In the genomic region with DNA sequence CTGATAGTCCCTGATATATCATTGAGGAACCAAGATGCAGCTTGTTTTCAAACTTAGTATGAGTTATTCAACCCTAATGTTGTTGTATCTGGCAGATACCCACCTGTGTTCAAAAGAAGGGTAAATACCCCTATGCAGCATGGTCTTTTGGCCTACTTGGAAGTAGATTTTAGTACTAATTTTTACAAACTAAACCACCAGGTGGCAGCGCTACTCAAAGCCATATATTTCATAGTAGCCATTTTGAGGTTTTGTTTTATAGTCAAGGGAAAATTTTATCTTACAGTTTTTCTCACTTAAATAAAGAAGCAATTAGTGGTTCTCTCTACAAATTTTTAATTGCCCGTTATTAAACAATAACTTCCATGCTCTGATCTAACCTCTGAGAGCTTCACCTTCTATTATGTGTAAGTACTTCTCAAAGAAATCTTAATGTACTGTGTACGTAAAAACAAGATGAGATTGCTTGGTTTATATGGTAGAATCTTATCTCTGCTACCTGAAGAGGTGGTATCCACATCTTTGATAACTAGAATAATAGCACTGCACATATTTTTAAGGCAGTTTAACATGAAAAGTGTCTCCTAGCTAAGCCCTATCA, we compare ENCODE assay signal across 8 cellular contexts. TPM values are rescaled to one million over a fixed set of nuclear protein-coding genes. Genes with fewer than 3 reads are reported as not detected.
DNase-seq lines count a peak whose midpoint lies in the region; ATAC-seq, FAIRE-seq and TF ChIP-seq lines count a peak whose summit lies in the region.

No MANE protein-coding gene starts in this region.

- no peak overlapping the region for H3K4me2 ChIP-seq in keratinocyte (ENCODE audit: control insufficient read depth, extremely low read depth, insufficient read depth, low read depth, low read length)

- DNase-seq in GM19239 (ENCODE audit: insufficient read length, low spot score): peak; percentile 3
- peak; percentile 55 for DNase-seq in LoVo (ENCODE audit: low spot score)
- no peak for DNase-seq in RWPE2 (ENCODE audit: low spot score)
- peak; percentile 10 for DNase-seq in amniotic stem cell (lab: John Stamatoyannopoulos, UW)
- peak; percentile 9 for DNase-seq in keratinocyte (ENCODE audit: low read depth, low spot score)
- DNase-seq in stimulated activated CD8-positive, alpha-beta memory T cell treated with anti-CD3 and anti-CD28 coated beads, Interleukin-12 subunit alpha, Interleukin-12 subunit beta, amount 100 ng/mL, for 1 hour (ENCODE audit: low read depth): peak; percentile 14
- DNase-seq in NK-92 treated with Interleukin-12 subunit alpha and Interleukin-12 subunit beta, amount 100 ng/mL, for 24 hours (lab: John Stamatoyannopoulos, UW): no peak

- no peaks in the 10 kb centered on the region for H3K9me3 ChIP-seq in RWPE2 (ENCODE audit: severe bottlenecking)
- no peaks in the 10 kb centered on the region for H3K9me3 ChIP-seq in keratinocyte (ENCODE audit: control insufficient read depth, low read depth, low read length)

- no peak overlapping the region for H3K9ac ChIP-seq in keratinocyte (ENCODE audit: control insufficient read depth, extremely low read depth, insufficient read depth, low read length)

- no peak overlapping the region for H3K27ac ChIP-seq in C4-2B
- H3K27ac ChIP-seq in RWPE2 (ENCODE audit: poor library complexity, severe bottlenecking): no peak overlapping the region
- H3K27ac ChIP-seq in keratinocyte (ENCODE audit: control insufficient read depth, insufficient read depth, low read length): no peak overlapping the region

- FAIRE-seq in GM19239 (lab: Jason Lieb, UNC) (peak; percentile 42), keratinocyte (lab: Jason Lieb, UNC) (no peak)

- peak overlapping the region; percentile 79 for H2AFZ ChIP-seq in keratinocyte (ENCODE audit: control insufficient read depth, low read length)

- no peaks in the 10 kb centered on the region for H3K79me2 ChIP-seq in keratinocyte (ENCODE audit: control insufficient read depth, insufficient read depth, low read length)

- no peak overlapping the region for H3K4me3 ChIP-seq in RWPE2 (ENCODE audit: severe bottlenecking)
- H3K4me3 ChIP-seq in keratinocyte (ENCODE audit: control insufficient read depth in 2 of 3, extremely low read depth in 1 of 3, insufficient read depth in 2 of 3, low read depth in 1 of 3, low read length in 3 of 3): no peak overlapping the region

- no peaks in the 10 kb centered on the region for H3K9me1 ChIP-seq in keratinocyte (ENCODE audit: control insufficient read depth, extremely low read depth, insufficient read depth, low read length)

- dilution Hi-C loops in keratinocyte (cut with MboI; ENCODE audit: extremely low pct_ligation_motif_present, low sequenced_read_pairs): no loop called here

- H4K20me1 ChIP-seq in keratinocyte (ENCODE audit: control insufficient read depth, extremely low read depth, insufficient read depth, low read length): no peaks in the 10 kb centered on the region

- TF ChIP-seq CTCF in C4-2B (conservative IDR thresholded peaks at IDR 0.05) (peak; percentile 87), RWPE2 (IDR thresholded peaks at IDR 0.05; ENCODE audit: poor library complexity, severe bottlenecking) (peak; percentile 82), keratinocyte (optimal IDR thresholded peaks at IDR 0.05 in 1 of 3, IDR thresholded peaks at IDR 0.05 in 1 of 3, conservative IDR thresholded peaks at IDR 0.05 in 1 of 3; ENCODE audit: extremely low read depth in 1 of 3, insufficient read depth in 2 of 3, low read length in 3 of 3) (peak in 2 of 3 experiments; percentile 40 to 41)

- H3K4me1 ChIP-seq in RWPE2 (ENCODE audit: insufficient read depth, poor library complexity, severe bottlenecking): no peaks in the 10 kb centered on the region
- H3K4me1 ChIP-seq in keratinocyte (ENCODE audit: control insufficient read depth, extremely low read depth, insufficient read depth, low read length): no peaks in the 10 kb centered on the region

- H3K27me3 ChIP-seq in RWPE2 (ENCODE audit: insufficient read depth, poor library complexity, severe bottlenecking): no peaks in the 10 kb centered on the region
- no peaks in the 10 kb centered on the region for H3K27me3 ChIP-seq in keratinocyte (ENCODE audit: control insufficient read depth, extremely low read depth, insufficient read depth, low read length)

- no peak for ATAC-seq in RWPE2 (ENCODE audit: low read depth)

- H3K36me3 ChIP-seq in RWPE2 (ENCODE audit: low read depth) (peaks cover 4% of the 10 kb centered on the region; the same call in 1 of the 2 replicates), keratinocyte (ENCODE audit: control insufficient read depth in 2 of 2, extremely low read depth in 1 of 2, insufficient read depth in 2 of 2, low read length in 2 of 2) (no peaks in the 10 kb centered on the region)

RNA-seq across cellular contexts. Expression of a gene that starts 31.5 kb away (rescaled TPM):
- 7.0 to 11.8 TPM (median 8.6 TPM) in 3 replicates for polyA plus RNA-seq in keratinocyte
- 21.8 TPM for polyA plus RNA-seq in keratinocyte (2011; ENCODE audit: low read depth)
- polyA plus RNA-seq in keratinocyte (2011; cell fraction: cytosol; rRNA removed): 8.0 and 11.8 TPM in 2 replicates
- polyA plus RNA-seq in keratinocyte (2011; cell fraction: nucleus; rRNA removed): 3.4 and 4.1 TPM in 2 replicates
- 8.1 and 9.4 TPM in 2 replicates for polyA plus RNA-seq in keratinocyte (2012; ENCODE audit: low replicate concordance)
- 0.56 to 4.2 TPM (median 2.9 TPM) in 3 replicates for polyA minus RNA-seq in keratinocyte
- 3.3 TPM for polyA minus RNA-seq in keratinocyte (2011; cell fraction: cytosol; rRNA and poly(A)+ RNA removed)
- polyA minus RNA-seq in keratinocyte (2011; cell fraction: nucleus; rRNA and poly(A)+ RNA removed): 0.42 and 2.9 TPM in 2 replicates

Comparison
In these comparisons a context has a peak if more than half of its experiments do, and no peak if none do; other contexts are left out.
1. DNase-seq: peak in GM19239 (single experiment), LoVo (single experiment), amniotic stem cell (single experiment), keratinocyte (single experiment) and stimulated activated CD8-positive, alpha-beta memory T cell treated with anti-CD3 and anti-CD28 coated beads, Interleukin-12 subunit alpha, Interleukin-12 subunit beta, amount 100 ng/mL, for 1 hour (single experiment); none in RWPE2 (single experiment) and NK-92 treated with Interleukin-12 subunit alpha and Interleukin-12 subunit beta, amount 100 ng/mL, for 24 hours (single experiment).
2. Peak in every context shown above with its lines, with median percentiles within 50 percentile points of each other: CTCF ChIP-seq.